16 cellular contexts compared by ENCODE assay signal in genomic region chr11:79087957-79088318, GRCh38.
DNase-seq lines count a peak whose midpoint lies in the region; ATAC-seq and TF ChIP-seq lines count a peak whose summit lies in the region.
"Had no signal": no experiment of that assay in that cellular context is flagged by ENCODE, and none has a peak within 500 bp of the region (broad histone marks: within the 10 kb centered on the region; RNA-seq: fewer than 3 reads in every experiment).

No MANE protein-coding gene starts in this region.

- no peak for TF ChIP-seq CTCF in heart right ventricle (IDR thresholded peaks at IDR 0.05)
- TF ChIP-seq CTCF in brain (conservative IDR thresholded peaks at IDR 0.05): peak in 1 of 2 experiments; percentile 12
- TF ChIP-seq CTCF in mesothelial cell of epicardium (IDR thresholded peaks at IDR 0.05; ENCODE audit: unreplicated experiment): no peak
- no peak for TF ChIP-seq CTCF in GM10248 (IDR thresholded peaks at IDR 0.05; ENCODE audit: control extremely low read depth, extremely low read depth, low read depth, missing control alignments)

- H3K27me3 Mint-ChIP-seq in brain: no peaks in the 10 kb centered on the region
- H3K27me3 Mint-ChIP-seq in mesothelial cell of epicardium (ENCODE audit: low read depth): no peaks in the 10 kb centered on the region

- WGBS in heart right ventricle, 2 donors: 74 to 78% methylated on average over 5 of the region's 5 CpGs

- H3K27ac Mint-ChIP-seq in brain (peak overlapping the region; percentile 20 to 82 (median 33)), mesothelial cell of epicardium (peak overlapping the region; percentile 95)

- H3K9me3 Mint-ChIP-seq in brain: no peaks in the 10 kb centered on the region
- H3K9me3 Mint-ChIP-seq in mesothelial cell of epicardium: no peaks in the 10 kb centered on the region

- DNase-seq in cardiac septum (ENCODE audit: low spot score) (peak; percentile 44), heart right ventricle (no peak), mesothelial cell of epicardium (ENCODE audit: low spot score in 2 of 2, unreplicated experiment in 2 of 2) (no peak), NCI-H82 (lab: John Stamatoyannopoulos, UW) (no peak), GM10248 (ENCODE audit: extremely low spot score) (no peak)
- DNase-seq: activated CD8-positive, alpha-beta memory T cell treated with anti-CD3 and anti-CD28 coated beads for 24 hours; activated effector memory CD4-positive, alpha-beta T cell treated with anti-CD3 and anti-CD28 coated beads, Interleukin-2, amount 50 U/mL, for 16 hours; DMS 273 treated with DMSO at 0.1 percent for 48 hours; left ventricle myocardium inferior; NCI-H1694; NCI-H524; stimulated activated CD4-positive, alpha-beta T cell treated with anti-CD3 and anti-CD28 coated beads, Interleukin-12 subunit alpha, Interleukin-12 subunit beta, amount 100 ng/mL, for 4 hours had no signal

- H3K36me3 Mint-ChIP-seq in brain: no peaks in the 10 kb centered on the region
- H3K36me3 Mint-ChIP-seq in mesothelial cell of epicardium: peaks cover 3% of the 10 kb centered on the region

- peaks cover 57% of the 10 kb centered on the region for H3K4me1 Mint-ChIP-seq in brain
- peaks cover 81% of the 10 kb centered on the region for H3K4me1 Mint-ChIP-seq in mesothelial cell of epicardium

- ATAC-seq in heart right ventricle (no peak), GM18858 (IDR thresholded peaks at IDR 0.05; ENCODE audit: unreplicated experiment) (no peak), HG03432 (IDR thresholded peaks at IDR 0.05; ENCODE audit: unreplicated experiment) (no peak)
- ATAC-seq: K562 had no signal

- no peaks in the 10 kb centered on the region for H3K4me1 ChIP-seq in heart right ventricle

- CTCF ChIA-PET in GM10248 (lab: Yijun Ruan, JAX): interaction anchor here (1.2 to 4.8 kb wide), 4 partner anchors 9 to 443 kb away, joined by 4 to 34 read pairs (median 8); no protein-coding TSS in a partner anchor

- H3K4me3 Mint-ChIP-seq in brain (peak overlapping the region in 3 of 5 experiments; percentile 2 to 14 (median 8)), mesothelial cell of epicardium (no peak overlapping the region)

- POLR2A ChIA-PET in GM10248 (lab: Yijun Ruan, JAX): no interaction called here

- H3K36me3 ChIP-seq in heart right ventricle: no peaks in the 10 kb centered on the region
- H3K36me3 ChIP-seq: left ventricle myocardium inferior had no signal

- no peak overlapping the region for H3K4me3 ChIP-seq in heart right ventricle
- H3K4me3 ChIP-seq: K562, left ventricle myocardium inferior had no signal

- no peak overlapping the region for H3K27ac ChIP-seq in heart right ventricle
- H3K27ac ChIP-seq: left ventricle myocardium inferior had no signal

- intact Hi-C loops in cardiac septum (cut with DNase I) (no loop called here), heart right ventricle (cut with DNase I) (no loop called here)

- H3K27me3 ChIP-seq in heart right ventricle: no peaks in the 10 kb centered on the region

- peaks cover 0 to 2% (median 0%) of the 10 kb centered on the region in 11 donors for H3K9me3 ChIP-seq in heart right ventricle
